1 cellular context compared by ENCODE assay signal in the genomic region with DNA sequence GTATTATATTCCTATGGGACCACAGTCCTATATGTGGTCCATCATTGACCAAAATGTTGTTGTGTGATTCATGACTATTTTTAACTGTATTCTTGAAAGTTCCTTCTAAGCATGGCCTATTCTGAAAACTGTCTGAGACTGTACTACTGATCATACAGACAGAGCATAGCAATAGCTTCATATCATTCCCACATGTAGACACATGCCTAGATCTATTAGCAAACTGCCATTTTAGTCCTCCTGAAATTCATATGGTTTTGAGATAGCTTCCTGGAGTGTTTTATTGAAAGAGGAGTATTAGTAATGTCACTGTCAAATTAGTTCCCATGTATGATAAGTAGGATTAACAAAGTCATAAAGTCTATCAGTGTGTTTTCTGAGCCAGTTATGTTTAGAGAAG.
TF ChIP-seq lines count a peak whose summit lies in the region.

No MANE protein-coding gene starts in this region.

TF ChIP-seq in IMR-90, 13 proteins besides CTCF, POLR2A, EP300 and RAD21 (continued from another document):
- no peak for TF ChIP-seq ELK1 (IDR thresholded peaks at IDR 0.05; ENCODE audit: borderline replicate concordance, low read depth, low read length)
